ENCODE assay signal across 9 cellular contexts in genomic region chr12:81668475-81668874, GRCh38.
DNase-seq lines count a peak whose midpoint lies in the region; ATAC-seq, FAIRE-seq and TF ChIP-seq lines count a peak whose summit lies in the region.
"Had no signal": no experiment of that assay in that cellular context is flagged by ENCODE, and none has a peak within 500 bp of the region (broad histone marks: within the 10 kb centered on the region; RNA-seq: fewer than 3 reads in every experiment).

No MANE protein-coding gene starts in this region.

- no peak for TF ChIP-seq CTCF in epithelial cell of proximal tubule (conservative IDR thresholded peaks at IDR 0.05; ENCODE audit: low read depth, low read length)

- peak; percentile 96 for ATAC-seq in GM21825 (IDR thresholded peaks at IDR 0.05; ENCODE audit: unreplicated experiment)

- TF ChIP-seq POLR2A in GM12891 (IDR thresholded peaks at IDR 0.05; ENCODE audit: low read depth, low read length) = no peak

- no peak overlapping the region for H3K4me3 ChIP-seq in epithelial cell of proximal tubule (ENCODE audit: low read depth, low read length)
- H3K4me3 ChIP-seq: cardiac muscle cell had no signal

- intact Hi-C loops in posterior vena cava (cut with DNase I) = no loop called here

- DNase-seq in GM12891 (ENCODE audit: insufficient read length, low spot score) = no peak
- peak; percentile 13 for DNase-seq in LoVo (ENCODE audit: low spot score)
- peak; percentile 56 for DNase-seq in epithelial cell of proximal tubule (ENCODE audit: low read depth)
- no peak for DNase-seq in COR-L47 (lab: John Stamatoyannopoulos, UW)
- DNase-seq in NCI-H187 treated with DMSO at 0.1 percent for 48 hours (lab: John Stamatoyannopoulos, UW) = no peak
- DNase-seq in posterior vena cava (ENCODE audit: low spot score) = no peak
- DNase-seq in GOT3 (lab: John Stamatoyannopoulos, UW) = no peak

- FAIRE-seq in GM12891 (lab: Jason Lieb, UNC) = no peak

TF ChIP-seq in GM12891, 5 proteins besides CTCF, POLR2A, EP300 and RAD21:
- no peak for TF ChIP-seq POLR2AphosphoS5 (IDR thresholded peaks at IDR 0.05; ENCODE audit: low read depth, low read length)
- TF ChIP-seq TAF1 (IDR thresholded peaks at IDR 0.05; ENCODE audit: low read depth, low read length) = no peak
- TF ChIP-seq POU2F2 (IDR thresholded peaks at IDR 0.05; ENCODE audit: low read depth, low read length) = no peak
- TF ChIP-seq PAX5 (IDR thresholded peaks at IDR 0.05; ENCODE audit: insufficient read depth, low read length, severe bottlenecking) = no peak
- TF ChIP-seq SPI1 (IDR thresholded peaks at IDR 0.05; ENCODE audit: low read depth, low read length) = peak; percentile 16; the same call in 1 of the 2 replicates

Comparison
In these comparisons a context has a peak if more than half of its experiments do, and no peak if none do; other contexts are left out.
1. DNase-seq: peak in LoVo (single experiment) and epithelial cell of proximal tubule (single experiment); none in GM12891 (single experiment), COR-L47 (single experiment), NCI-H187 treated with DMSO at 0.1 percent for 48 hours (single experiment), posterior vena cava (single experiment) and GOT3 (single experiment).